1 cellular context compared by ENCODE assay signal in the genomic region with DNA sequence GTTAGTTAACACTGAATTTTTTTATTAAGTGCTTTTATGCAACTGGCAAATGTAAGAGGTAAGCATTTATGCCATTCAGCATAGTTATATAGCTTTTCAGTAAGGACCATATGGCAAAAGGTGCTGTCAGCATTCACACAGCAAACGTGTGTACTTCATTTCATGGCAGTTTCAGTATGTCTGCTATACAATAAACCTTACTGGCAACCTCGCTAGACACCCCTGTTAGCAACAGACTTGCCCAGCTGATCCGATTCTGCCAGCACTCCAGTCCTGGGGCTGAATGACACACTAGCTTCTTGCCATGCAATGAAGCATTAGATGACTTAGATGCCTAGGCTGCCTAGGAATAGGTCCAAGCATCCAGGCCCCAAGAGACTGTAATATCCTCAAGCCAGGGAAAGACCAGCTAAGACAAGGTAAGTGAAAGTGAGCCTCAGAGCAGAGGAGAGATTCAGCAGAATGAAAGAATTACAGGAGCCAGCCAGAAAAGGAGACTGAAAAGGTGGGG.
TF ChIP-seq lines count a peak whose summit lies in the region.

No MANE protein-coding gene starts in this region.

TF ChIP-seq in SK-N-SH, 30 proteins besides CTCF, POLR2A, EP300 and RAD21 (continued from another document):
- TF ChIP-seq POLR2AphosphoS5 (IDR thresholded peaks at IDR 0.05; ENCODE audit: low read depth, low read length): no peak
TF ChIP-seq in SK-N-SH: peak in this region for 0.
